37 cellular contexts compared by ENCODE assay signal in genomic region chrX:82541822-82542221, GRCh38.
"Had no signal": no experiment of that assay in that cellular context is flagged by ENCODE, and none has a peak within 500 bp of the region (broad histone marks: within the 10 kb centered on the region; RNA-seq: fewer than 3 reads in every experiment).

No MANE protein-coding gene starts in this region.

- DNase-seq: activated B cell treated with CpG ODN at 0.5 μM for 24 hours; activated CD4-positive, alpha-beta memory T cell treated with anti-CD3 and anti-CD28 coated beads, Interleukin-2, amount 10 ng/mL, durations not matched to agents 7 days and 5 days; activated CD4-positive, alpha-beta T cell treated with anti-CD3 and anti-CD28 coated beads for 4 hours; activated CD4-positive, alpha-beta T cell treated with anti-CD3 and anti-CD28 coated beads, Interleukin-2, amount 10 ng/mL, durations not matched to agents 24 days and 14 days; activated CD4-positive, alpha-beta T cell treated with anti-CD3 and anti-CD28 coated beads, Interleukin-2, amount 50 U/mL, for 1 hour; activated CD4-positive, alpha-beta T cell treated with anti-CD3 and anti-CD28 coated beads, Interleukin-2, amount 50 U/mL, for 4 hours; activated CD4-positive, CD25-positive, alpha-beta regulatory T cell treated with anti-CD3 and anti-CD28 coated beads, Interleukin-2, amount 50 U/mL, for 72 hours; activated CD8-positive, alpha-beta memory T cell treated with anti-CD3 and anti-CD28 coated beads for 24 hours; activated CD8-positive, alpha-beta memory T cell treated with anti-CD3 and anti-CD28 coated beads, Interleukin-2, amount 10 ng/mL, durations not matched to agents 7 days and 5 days; activated CD8-positive, alpha-beta memory T cell treated with anti-CD3 and anti-CD28 coated beads, Interleukin-2, amount 50 U/mL, for 48 hours; activated CD8-positive, alpha-beta T cell treated with anti-CD3 and anti-CD28 coated beads, Interleukin-2, amount 10 ng/mL, durations not matched to agents 7 days and 5 days; activated effector memory CD4-positive, alpha-beta T cell treated with Interleukin-2 at 50 U/mL for 16 hours; activated gamma-delta T cell; activated naive CD4-positive, alpha-beta T cell treated with anti-CD3 and anti-CD28 coated beads, Interleukin-2, amount 10 ng/mL, durations not matched to agents 7 days and 5 days; activated naive CD4-positive, alpha-beta T cell treated with Interleukin-2 at 50 U/mL for 16 hours; activated naive CD8-positive, alpha-beta T cell treated with anti-CD3 and anti-CD28 coated beads, Interleukin-2, amount 10 ng/mL, durations not matched to agents 7 days and 5 days; activated naive CD8-positive, alpha-beta T cell treated with anti-CD3 and anti-CD28 coated beads, Interleukin-2, amount 50 U/mL, for 24 hours; activated T-cell treated with anti-CD3 and anti-CD28 coated beads, Interleukin-2, amount 50 U/mL, for 24 hours; activated T-cell treated with anti-CD3 and anti-CD28 coated beads, Interleukin-2, amount 50 U/mL, for 48 hours; amygdala; anterior cingulate cortex; body of pancreas; brain microvascular endothelial cell; central memory CD4-positive, alpha-beta T cell; SW 1271; T-helper 1 cell; T-helper 2 cell; T-helper 9 cell had no signal

- H3K36me3 Mint-ChIP-seq: activated CD8-positive, alpha-beta memory T cell treated with anti-CD3 and anti-CD28 coated beads, Interleukin-2, amount 10 ng/mL, durations not matched to agents 7 days and 5 days; activated naive CD4-positive, alpha-beta T cell treated with anti-CD3 and anti-CD28 coated beads, Interleukin-2, amount 10 ng/mL, durations not matched to agents 7 days and 5 days; activated naive CD4-positive, alpha-beta T cell treated with anti-CD3 and anti-CD28 coated beads, Interleukin-2, amount 50 U/mL, for 24 hours; activated naive CD8-positive, alpha-beta T cell; activated naive CD8-positive, alpha-beta T cell treated with anti-CD3 and anti-CD28 coated beads, Interleukin-2, amount 10 ng/mL, durations not matched to agents 7 days and 5 days had no signal

- H3K27me3 Mint-ChIP-seq: activated B cell treated with CpG ODN at 0.5 μM for 24 hours; activated CD4-positive, alpha-beta memory T cell treated with anti-CD3 and anti-CD28 coated beads, Interleukin-2, amount 10 ng/mL, durations not matched to agents 7 days and 5 days; activated CD4-positive, alpha-beta T cell treated with anti-CD3 and anti-CD28 coated beads, Interleukin-2, amount 10 ng/mL, durations not matched to agents 24 days and 14 days; activated CD8-positive, alpha-beta memory T cell treated with anti-CD3 and anti-CD28 coated beads, Interleukin-2, amount 10 ng/mL, durations not matched to agents 7 days and 5 days; activated naive CD4-positive, alpha-beta T cell treated with anti-CD3 and anti-CD28 coated beads, Interleukin-2, amount 10 ng/mL, durations not matched to agents 7 days and 5 days; activated naive CD4-positive, alpha-beta T cell treated with anti-CD3 and anti-CD28 coated beads, Interleukin-2, amount 50 U/mL, for 24 hours; activated naive CD8-positive, alpha-beta T cell; activated naive CD8-positive, alpha-beta T cell treated with anti-CD3 and anti-CD28 coated beads, Interleukin-2, amount 10 ng/mL, durations not matched to agents 7 days and 5 days; activated naive CD8-positive, alpha-beta T cell treated with anti-CD3 and anti-CD28 coated beads, Interleukin-2, amount 50 U/mL, for 24 hours had no signal

- H3K27me3 ChIP-seq: ascending aorta, body of pancreas, brain microvascular endothelial cell, breast epithelium had no signal

- H3K4me1 Mint-ChIP-seq: activated B cell treated with CpG ODN at 0.5 μM for 24 hours; activated CD4-positive, alpha-beta memory T cell treated with anti-CD3 and anti-CD28 coated beads, Interleukin-2, amount 10 ng/mL, durations not matched to agents 7 days and 5 days; activated CD4-positive, alpha-beta T cell treated with anti-CD3 and anti-CD28 coated beads, Interleukin-2, amount 10 ng/mL, durations not matched to agents 24 days and 14 days; activated CD8-positive, alpha-beta memory T cell treated with anti-CD3 and anti-CD28 coated beads, Interleukin-2, amount 10 ng/mL, durations not matched to agents 7 days and 5 days; activated naive CD4-positive, alpha-beta T cell treated with anti-CD3 and anti-CD28 coated beads, Interleukin-2, amount 10 ng/mL, durations not matched to agents 7 days and 5 days; activated naive CD4-positive, alpha-beta T cell treated with anti-CD3 and anti-CD28 coated beads, Interleukin-2, amount 50 U/mL, for 24 hours; activated naive CD8-positive, alpha-beta T cell treated with anti-CD3 and anti-CD28 coated beads, Interleukin-2, amount 10 ng/mL, durations not matched to agents 7 days and 5 days; activated naive CD8-positive, alpha-beta T cell treated with anti-CD3 and anti-CD28 coated beads, Interleukin-2, amount 50 U/mL, for 24 hours had no signal

- H3K4me1 ChIP-seq: ascending aorta, body of pancreas, breast epithelium had no signal

- FAIRE-seq: TTC549 had no signal

- H3K9me3 ChIP-seq: body of pancreas, breast epithelium had no signal

- H3K4me3 ChIP-seq: ascending aorta, body of pancreas, breast epithelium had no signal

- H3K4me3 Mint-ChIP-seq: activated B cell treated with CpG ODN at 0.5 μM for 24 hours; activated CD4-positive, alpha-beta memory T cell treated with anti-CD3 and anti-CD28 coated beads, Interleukin-2, amount 10 ng/mL, durations not matched to agents 7 days and 5 days; activated CD4-positive, alpha-beta T cell treated with anti-CD3 and anti-CD28 coated beads, Interleukin-2, amount 10 ng/mL, durations not matched to agents 24 days and 14 days; activated CD8-positive, alpha-beta memory T cell treated with anti-CD3 and anti-CD28 coated beads, Interleukin-2, amount 10 ng/mL, durations not matched to agents 7 days and 5 days; activated CD8-positive, alpha-beta T cell treated with anti-CD3 and anti-CD28 coated beads, Interleukin-2, amount 10 ng/mL, durations not matched to agents 7 days and 5 days; activated naive CD4-positive, alpha-beta T cell treated with anti-CD3 and anti-CD28 coated beads, Interleukin-2, amount 10 ng/mL, durations not matched to agents 7 days and 5 days; activated naive CD4-positive, alpha-beta T cell treated with anti-CD3 and anti-CD28 coated beads, Interleukin-2, amount 50 U/mL, for 24 hours; activated naive CD8-positive, alpha-beta T cell; activated naive CD8-positive, alpha-beta T cell treated with anti-CD3 and anti-CD28 coated beads, Interleukin-2, amount 10 ng/mL, durations not matched to agents 7 days and 5 days; activated naive CD8-positive, alpha-beta T cell treated with anti-CD3 and anti-CD28 coated beads, Interleukin-2, amount 50 U/mL, for 24 hours; activated T-cell treated with anti-CD3 and anti-CD28 coated beads, Interleukin-2, amount 50 U/mL, for 24 hours; T-helper 1 cell treated with Interleukin-12 subunit alpha and Interleukin-12 subunit beta and Interleukin-4 antibody, amounts not matched to agents 30 μg/mL and 1 μg/mL, for 36 hours; T-helper 2 cell treated with Interferon-gamma antibody and Interleukin-4, amounts not matched to agents 5 μg/mL and 100 μg/mL, for 36 hours had no signal

- H3K9me3 Mint-ChIP-seq: activated B cell treated with CpG ODN at 0.5 μM for 24 hours; activated CD4-positive, alpha-beta memory T cell treated with anti-CD3 and anti-CD28 coated beads, Interleukin-2, amount 10 ng/mL, durations not matched to agents 7 days and 5 days; activated CD4-positive, alpha-beta T cell treated with anti-CD3 and anti-CD28 coated beads, Interleukin-2, amount 10 ng/mL, durations not matched to agents 24 days and 14 days; activated naive CD4-positive, alpha-beta T cell treated with anti-CD3 and anti-CD28 coated beads, Interleukin-2, amount 10 ng/mL, durations not matched to agents 7 days and 5 days; activated naive CD4-positive, alpha-beta T cell treated with anti-CD3 and anti-CD28 coated beads, Interleukin-2, amount 50 U/mL, for 24 hours; activated naive CD8-positive, alpha-beta T cell treated with anti-CD3 and anti-CD28 coated beads, Interleukin-2, amount 10 ng/mL, durations not matched to agents 7 days and 5 days; activated naive CD8-positive, alpha-beta T cell treated with anti-CD3 and anti-CD28 coated beads, Interleukin-2, amount 50 U/mL, for 24 hours; activated T-cell treated with anti-CD3 and anti-CD28 coated beads, Interleukin-2, amount 50 U/mL, for 24 hours; T-helper 1 cell treated with Interleukin-12 subunit alpha and Interleukin-12 subunit beta and Interleukin-4 antibody, amounts not matched to agents 30 μg/mL and 1 μg/mL, for 36 hours; T-helper 2 cell treated with Interferon-gamma antibody and Interleukin-4, amounts not matched to agents 5 μg/mL and 100 μg/mL, for 36 hours had no signal

- ATAC-seq: activated CD8-positive, alpha-beta memory T cell treated with anti-CD3 and anti-CD28 coated beads, Interleukin-2, amount 10 ng/mL, durations not matched to agents 7 days and 5 days; activated CD8-positive, alpha-beta T cell treated with anti-CD3 and anti-CD28 coated beads, Interleukin-2, amount 10 ng/mL, durations not matched to agents 7 days and 5 days; activated naive CD8-positive, alpha-beta T cell treated with anti-CD3 and anti-CD28 coated beads, Interleukin-2, amount 50 U/mL, for 24 hours; body of pancreas had no signal

- H3K27ac Mint-ChIP-seq: activated B cell treated with CpG ODN at 0.5 μM for 24 hours; activated CD4-positive, alpha-beta memory T cell treated with anti-CD3 and anti-CD28 coated beads, Interleukin-2, amount 10 ng/mL, durations not matched to agents 7 days and 5 days; activated CD4-positive, alpha-beta T cell treated with anti-CD3 and anti-CD28 coated beads, Interleukin-2, amount 10 ng/mL, durations not matched to agents 24 days and 14 days; activated CD8-positive, alpha-beta memory T cell treated with anti-CD3 and anti-CD28 coated beads, Interleukin-2, amount 10 ng/mL, durations not matched to agents 7 days and 5 days; activated CD8-positive, alpha-beta T cell treated with anti-CD3 and anti-CD28 coated beads, Interleukin-2, amount 10 ng/mL, durations not matched to agents 7 days and 5 days; activated naive CD4-positive, alpha-beta T cell treated with anti-CD3 and anti-CD28 coated beads, Interleukin-2, amount 10 ng/mL, durations not matched to agents 7 days and 5 days; activated naive CD4-positive, alpha-beta T cell treated with anti-CD3 and anti-CD28 coated beads, Interleukin-2, amount 50 U/mL, for 24 hours; activated naive CD8-positive, alpha-beta T cell; activated naive CD8-positive, alpha-beta T cell treated with anti-CD3 and anti-CD28 coated beads, Interleukin-2, amount 10 ng/mL, durations not matched to agents 7 days and 5 days; activated naive CD8-positive, alpha-beta T cell treated with anti-CD3 and anti-CD28 coated beads, Interleukin-2, amount 50 U/mL, for 24 hours; activated T-cell treated with anti-CD3 and anti-CD28 coated beads, Interleukin-2, amount 50 U/mL, for 24 hours; activated T-helper 2 cell treated with anti-CD3 and anti-CD28 coated beads, Interferon-gamma antibody, Interleukin-2, Interleukin-4, amounts not matched to agents 10 μg/mL and 5 μg/mL and 100 μg/mL, durations not matched to agents 14 hours and 24 hours and 36 hours; T-helper 1 cell treated with Interleukin-12 subunit alpha and Interleukin-12 subunit beta and Interleukin-4 antibody, amounts not matched to agents 30 μg/mL and 1 μg/mL, for 36 hours; T-helper 2 cell treated with Interferon-gamma antibody and Interleukin-4, amounts not matched to agents 5 μg/mL and 100 μg/mL, for 36 hours had no signal

- H3K36me3 ChIP-seq: ascending aorta, brain microvascular endothelial cell, breast epithelium had no signal

- H3K27ac ChIP-seq: ascending aorta, body of pancreas, brain microvascular endothelial cell, breast epithelium, VCaP had no signal
